12 cellular contexts compared by ENCODE assay signal in the genomic region with DNA sequence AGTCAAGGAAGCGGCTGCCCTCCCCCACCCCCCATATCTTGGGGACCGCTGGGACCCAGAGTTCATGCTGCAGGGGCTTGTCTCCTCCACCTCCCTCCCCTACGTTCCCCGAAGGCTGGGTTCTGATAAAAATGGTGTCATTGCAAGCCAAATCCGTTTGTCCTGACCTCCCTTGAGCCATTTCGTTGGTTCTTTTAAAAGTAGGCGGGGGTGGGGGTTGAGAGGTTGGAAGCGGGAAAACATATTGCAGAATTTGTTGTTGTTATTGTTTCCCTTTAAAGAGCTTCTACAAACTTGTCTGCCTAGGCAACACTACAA. TPM values are rescaled to one million over a fixed set of nuclear protein-coding genes. Genes with fewer than 3 reads are reported as not detected.
DNase-seq lines count a peak whose midpoint lies in the region; ATAC-seq and TF ChIP-seq lines count a peak whose summit lies in the region.
"Had no signal": no experiment of that assay in that cellular context is flagged by ENCODE, and none has a peak within 500 bp of the region (broad histone marks: within the 10 kb centered on the region; RNA-seq: fewer than 3 reads in every experiment).

No MANE protein-coding gene starts in this region.

- POLR2A ChIA-PET in activated naive CD8-positive, alpha-beta T cell treated with anti-CD3 and anti-CD28 coated beads, Interleukin-2, amount 10 ng/mL, durations not matched to agents 7 days and 5 days (lab: Charles Lee), result no interaction called here

- no peak for DNase-seq in activated CD4-positive, alpha-beta T cell treated with anti-CD3 and anti-CD28 coated beads, Interleukin-2, amount 10 ng/mL, durations not matched to agents 24 days and 14 days
- DNase-seq in activated CD4-positive, alpha-beta T cell treated with anti-CD3 and anti-CD28 coated beads for 4 hours, result no peak
- DNase-seq in activated naive CD8-positive, alpha-beta T cell treated with anti-CD3 and anti-CD28 coated beads, Interleukin-2, amount 10 ng/mL, durations not matched to agents 7 days and 5 days, result no peak
- no peak for DNase-seq in retinal pigment epithelial cell (ENCODE audit: low read depth)
- DNase-seq in HuH-7.5 (ENCODE audit: low spot score), result no peak
- DNase-seq in stimulated activated CD4-positive, alpha-beta T cell treated with anti-CD3 and anti-CD28 coated beads, Interleukin-4, amount 100 ng/mL, for 1 hour, result no peak
- DNase-seq: activated CD8-positive, alpha-beta T cell treated with anti-CD3 and anti-CD28 coated beads, Interleukin-2, amount 10 ng/mL, durations not matched to agents 7 days and 5 days; NCI-H187 treated with DMSO at 0.1 percent for 48 hours had no signal

- H3K27me3 Mint-ChIP-seq in activated CD4-positive, alpha-beta T cell treated with anti-CD3 and anti-CD28 coated beads, Interleukin-2, amount 10 ng/mL, durations not matched to agents 24 days and 14 days, result peaks cover 58% of the 10 kb centered on the region
- H3K27me3 Mint-ChIP-seq in activated naive CD8-positive, alpha-beta T cell treated with anti-CD3 and anti-CD28 coated beads, Interleukin-2, amount 10 ng/mL, durations not matched to agents 7 days and 5 days, result peaks cover 66% of the 10 kb centered on the region

- H3K9me3 Mint-ChIP-seq in activated CD4-positive, alpha-beta T cell treated with anti-CD3 and anti-CD28 coated beads, Interleukin-2, amount 10 ng/mL, durations not matched to agents 24 days and 14 days, result no peaks in the 10 kb centered on the region
- no peaks in the 10 kb centered on the region for H3K9me3 Mint-ChIP-seq in activated naive CD8-positive, alpha-beta T cell treated with anti-CD3 and anti-CD28 coated beads, Interleukin-2, amount 10 ng/mL, durations not matched to agents 7 days and 5 days

- no peak overlapping the region for H3K27ac Mint-ChIP-seq in activated CD4-positive, alpha-beta T cell treated with anti-CD3 and anti-CD28 coated beads, Interleukin-2, amount 10 ng/mL, durations not matched to agents 24 days and 14 days
- no peak overlapping the region for H3K27ac Mint-ChIP-seq in activated naive CD8-positive, alpha-beta T cell treated with anti-CD3 and anti-CD28 coated beads, Interleukin-2, amount 10 ng/mL, durations not matched to agents 7 days and 5 days
- H3K27ac Mint-ChIP-seq: activated CD8-positive, alpha-beta T cell treated with anti-CD3 and anti-CD28 coated beads, Interleukin-2, amount 10 ng/mL, durations not matched to agents 7 days and 5 days had no signal

- no peak for TF ChIP-seq CTCF in retinal pigment epithelial cell (conservative IDR thresholded peaks at IDR 0.05; ENCODE audit: low read depth, low read length)

- peak overlapping the region; percentile 48 for H3K4me3 Mint-ChIP-seq in activated CD4-positive, alpha-beta T cell treated with anti-CD3 and anti-CD28 coated beads, Interleukin-2, amount 10 ng/mL, durations not matched to agents 24 days and 14 days
- H3K4me3 Mint-ChIP-seq in activated naive CD8-positive, alpha-beta T cell treated with anti-CD3 and anti-CD28 coated beads, Interleukin-2, amount 10 ng/mL, durations not matched to agents 7 days and 5 days, result peak overlapping the region; percentile 38
- H3K4me3 Mint-ChIP-seq: activated CD8-positive, alpha-beta T cell treated with anti-CD3 and anti-CD28 coated beads, Interleukin-2, amount 10 ng/mL, durations not matched to agents 7 days and 5 days had no signal

- H3K36me3 Mint-ChIP-seq in activated CD4-positive, alpha-beta T cell treated with anti-CD3 and anti-CD28 coated beads, Interleukin-2, amount 10 ng/mL, durations not matched to agents 24 days and 14 days (ENCODE audit: low read depth), result no peaks in the 10 kb centered on the region
- no peaks in the 10 kb centered on the region for H3K36me3 Mint-ChIP-seq in activated naive CD8-positive, alpha-beta T cell treated with anti-CD3 and anti-CD28 coated beads, Interleukin-2, amount 10 ng/mL, durations not matched to agents 7 days and 5 days

- peaks cover 3% of the 10 kb centered on the region for H3K4me1 Mint-ChIP-seq in activated CD4-positive, alpha-beta T cell treated with anti-CD3 and anti-CD28 coated beads, Interleukin-2, amount 10 ng/mL, durations not matched to agents 24 days and 14 days
- peaks cover 2% of the 10 kb centered on the region for H3K4me1 Mint-ChIP-seq in activated naive CD8-positive, alpha-beta T cell treated with anti-CD3 and anti-CD28 coated beads, Interleukin-2, amount 10 ng/mL, durations not matched to agents 7 days and 5 days

- intact Hi-C loops in activated CD4-positive, alpha-beta T cell treated with anti-CD3 and anti-CD28 coated beads, Interleukin-2, amount 10 ng/mL, durations not matched to agents 24 days and 14 days (cut with micrococcal nuclease), result loop anchor here (10.0 kb wide), 1 partner anchor 848 kb away; no protein-coding TSS in a partner anchor

- ATAC-seq in activated naive CD8-positive, alpha-beta T cell treated with anti-CD3 and anti-CD28 coated beads, Interleukin-2, amount 10 ng/mL, durations not matched to agents 7 days and 5 days (ENCODE audit: low read depth), result no peak
- no peak for ATAC-seq in GM18520 (IDR thresholded peaks at IDR 0.05; ENCODE audit: unreplicated experiment)
- ATAC-seq: HCT116 had no signal

- H3K4me3 ChIP-seq in iPS-11a (ENCODE audit: low read depth, low read length), result peak overlapping the region; percentile 83
- H3K4me3 ChIP-seq in retinal pigment epithelial cell (ENCODE audit: low read length), result peak overlapping the region; percentile 44

RNA-seq across cellular contexts. Expression of a gene that starts 0.7 kb away (rescaled TPM):
- total RNA-seq in activated CD4-positive, alpha-beta T cell treated with anti-CD3 and anti-CD28 coated beads, Interleukin-2, amount 10 ng/mL, durations not matched to agents 24 days and 14 days, result not detected in 2 replicates
- not detected for total RNA-seq in activated naive CD8-positive, alpha-beta T cell treated with anti-CD3 and anti-CD28 coated beads, Interleukin-2, amount 10 ng/mL, durations not matched to agents 7 days and 5 days
- total RNA-seq: activated CD8-positive, alpha-beta T cell treated with anti-CD3 and anti-CD28 coated beads, Interleukin-2, amount 10 ng/mL, durations not matched to agents 7 days and 5 days; ureter had no signal
